Comparison of ENCODE assay signal across 21 cellular contexts in genomic region chrX:13574600-13574999, GRCh38. TPM values are rescaled to one million over a fixed set of nuclear protein-coding genes. Genes with fewer than 3 reads are reported as not detected.
DNase-seq lines count a peak whose midpoint lies in the region; ATAC-seq and TF ChIP-seq lines count a peak whose summit lies in the region.
"Had no signal": no experiment of that assay in that cellular context is flagged by ENCODE, and none has a peak within 500 bp of the region (broad histone marks: within the 10 kb centered on the region; RNA-seq: fewer than 3 reads in every experiment).

No MANE protein-coding gene starts in this region.

- peak; percentile 37 for DNase-seq in GM12865 (ENCODE audit: low read depth)
- DNase-seq in Jurkat, Clone E6-1 (ENCODE audit: low read depth, low spot score) = peak; percentile 2
- no peak for DNase-seq in NCI-H82 treated with DMSO at 0.1 percent for 48 hours (lab: John Stamatoyannopoulos, UW; ENCODE audit: unreplicated experiment)
- no peak for DNase-seq in mucosa of descending colon
- DNase-seq in DMS 273 (lab: John Stamatoyannopoulos, UW; ENCODE audit: unreplicated experiment) = no peak
- DNase-seq: ACHN; CD4-positive, CD25-positive, alpha-beta regulatory T cell; DMS79 treated with DMSO at 0.1 percent for 48 hours; HCEC 1CT; Kasumi-1; NCI-H1105 treated with DMSO at 0.1 percent for 48 hours; NCI-H187; NCI-H446 treated with DMSO at 0.1 percent for 48 hours; NCI-H748 treated with DMSO at 0.1 percent for 48 hours; Peyer's patch; Right ventricle myocardium superior; SK-N-SH; T-helper 17 cell had no signal

- no peak for TF ChIP-seq CTCF in GM12865 (IDR thresholded peaks at IDR 0.05; ENCODE audit: insufficient read depth, low read depth, low read length, missing control alignments)
- TF ChIP-seq CTCF in mucosa of descending colon (IDR thresholded peaks at IDR 0.05) = no peak

- no peaks in the 10 kb centered on the region for H3K9me3 ChIP-seq in mucosa of descending colon
- H3K9me3 ChIP-seq: Peyer's patch, SK-N-SH had no signal

- ATAC-seq in GM18519 (IDR thresholded peaks at IDR 0.05; ENCODE audit: low FRiP score, unreplicated experiment) (peak; percentile 61), HG02610 (IDR thresholded peaks at IDR 0.05; ENCODE audit: unreplicated experiment) (peak; percentile 45), mucosa of descending colon (no peak), esophagus mucosa (no peak)
- ATAC-seq: T-helper 17 cell had no signal

- H3K4me3 ChIP-seq in GM12865 (ENCODE audit: low read depth, low read length) = no peak overlapping the region
- H3K4me3 ChIP-seq in Jurkat, Clone E6-1 (ENCODE audit: low read length) = no peak overlapping the region
- H3K4me3 ChIP-seq in mucosa of descending colon = no peak overlapping the region
- H3K4me3 ChIP-seq: Peyer's patch had no signal

- H3K4me1 ChIP-seq in mucosa of descending colon (ENCODE audit: low read depth) = no peaks in the 10 kb centered on the region
- H3K4me1 ChIP-seq: Peyer's patch had no signal

- intact Hi-C loops in mucosa of descending colon (cut with DNase I, micrococcal nuclease) = no loop called here

- H3K36me3 ChIP-seq in mucosa of descending colon (ENCODE audit: low read depth) = no peaks in the 10 kb centered on the region
- H3K36me3 ChIP-seq: Peyer's patch had no signal

RNA-seq across cellular contexts. Expression of gene EGFL6, which starts 5.2 kb away (rescaled TPM):
- polyA plus RNA-seq in Jurkat, Clone E6-1 (2012; ENCODE audit: insufficient read depth, insufficient read length) = not detected
- total RNA-seq in mucosa of descending colon = under 1 TPM in 1 of 3 donors, not detected in 2; 0.29 TPM
- 4.4 TPM for total RNA-seq in esophagus mucosa
- total RNA-seq: CD4-positive, CD25-positive, alpha-beta regulatory T cell; Peyer's patch; Right ventricle myocardium superior; T-helper 17 cell had no signal

Comparison
In these comparisons a context has a peak if more than half of its experiments do, and no peak if none do; other contexts are left out.
1. DNase-seq: peak in GM12865 (single experiment) and Jurkat, Clone E6-1 (single experiment); none in NCI-H82 treated with DMSO at 0.1 percent for 48 hours (single experiment), mucosa of descending colon (0 of 3) and DMS 273 (single experiment).
2. ATAC-seq: peak in GM18519 (single experiment) and HG02610 (single experiment); none in mucosa of descending colon (single experiment) and esophagus mucosa (single experiment).